ENCODE assay signal across 9 cellular contexts in the genomic region with DNA sequence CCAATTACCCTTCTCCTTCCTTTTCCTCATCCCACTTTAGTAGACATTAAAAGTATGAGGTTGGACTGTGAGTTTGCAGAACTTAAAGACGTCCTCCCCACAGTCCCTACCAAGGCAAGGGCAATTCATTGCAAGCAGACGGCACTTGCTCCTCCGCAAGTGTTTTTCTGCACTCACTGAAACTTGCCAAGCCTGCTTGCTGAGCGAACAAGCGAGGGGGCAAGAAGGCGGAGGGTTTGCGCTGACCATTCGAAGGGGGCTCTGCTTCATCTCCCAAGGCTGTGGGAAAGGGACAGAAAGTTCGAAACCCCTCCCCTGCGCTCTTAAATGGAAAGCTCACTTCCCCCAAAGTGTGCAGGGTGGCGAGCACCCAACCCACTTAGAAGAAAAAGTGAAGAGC. TPM values are rescaled to one million over a fixed set of nuclear protein-coding genes. Genes with fewer than 3 reads are reported as not detected.
DNase-seq lines count a peak whose midpoint lies in the region; ATAC-seq and TF ChIP-seq lines count a peak whose summit lies in the region.
"Had no signal": no experiment of that assay in that cellular context is flagged by ENCODE, and none has a peak within 500 bp of the region (broad histone marks: within the 10 kb centered on the region; RNA-seq: fewer than 3 reads in every experiment).

No MANE protein-coding gene starts in this region.

- H3K4me3 ChIP-seq in GM23248 (peak overlapping the region; percentile 89), ascending aorta (peak overlapping the region; percentile 59 to 61), iPS-11a (ENCODE audit: low read depth, low read length) (peak overlapping the region; percentile 66)

- no peaks in the 10 kb centered on the region for H3K9me2 ChIP-seq in GM23248 (ENCODE audit: insufficient read depth)

- peak overlapping the region; percentile 87 for H2AFZ ChIP-seq in GM23248

- peaks cover 45% of the 10 kb centered on the region for H3K79me2 ChIP-seq in GM23248 (ENCODE audit: insufficient read depth)

- TF ChIP-seq CTCF in ascending aorta (IDR thresholded peaks at IDR 0.05) (no peak), GM13976 (IDR thresholded peaks at IDR 0.05; ENCODE audit: borderline replicate concordance, control extremely low read depth, extremely low read depth, insufficient read depth, missing control alignments) (no peak)

- peak overlapping the region; percentile 96 for H3K4me2 ChIP-seq in GM23248 (ENCODE audit: unreplicated experiment)

- in situ Hi-C loops in GM23248 (cut with MboI) (loop anchor here (25.0 kb wide), 1 partner anchor 407 kb away; no protein-coding TSS in a partner anchor), GM13976 (cut with MboI; ENCODE audit: low sequenced_read_pairs, unreplicated experiment) (loop anchor here (10.0 kb wide), 1 partner anchor 424 kb away; no protein-coding TSS in a partner anchor)

- H3K36me3 ChIP-seq in GM23248 (ENCODE audit: low read depth) = no peaks in the 10 kb centered on the region
- H3K36me3 ChIP-seq in ascending aorta = no peaks in the 10 kb centered on the region

- peaks cover 27% of the 10 kb centered on the region for H3K4me1 ChIP-seq in GM23248 (ENCODE audit: insufficient read depth)
- H3K4me1 ChIP-seq in ascending aorta = peaks cover 0 to 2% of the 10 kb centered on the region in 2 donors

- H3K9me3 ChIP-seq in GM23248 (ENCODE audit: low read depth) = no peaks in the 10 kb centered on the region
- no peaks in the 10 kb centered on the region for H3K9me3 ChIP-seq in ascending aorta

- peak overlapping the region; percentile 81 for H3K9ac ChIP-seq in GM23248

- ATAC-seq in sciatic nerve = peak; percentile 20

- H3K27me3 ChIP-seq in GM23248 (replicated peaks; ENCODE audit: insufficient read depth) (no peaks in the 10 kb centered on the region), ascending aorta (no peaks in the 10 kb centered on the region)

- H3K27ac ChIP-seq in GM23248 = no peak overlapping the region
- H3K27ac ChIP-seq in ascending aorta = no peak overlapping the region

- 0% methylated on average over 6 to 11 of the region's 11 CpGs for WGBS in GM23248 (ENCODE audit: low coverage in 1 of 2, low lambda C conversion rate in 2 of 2, missing lambda C conversion rate in 2 of 2), 2 experiments

- DNase-seq in GM23248 (peak; percentile 43), ascending aorta (ENCODE audit: low spot score in 2 of 2) (no peak), sciatic nerve (ENCODE audit: low spot score) (no peak), NCI-H2107 (lab: John Stamatoyannopoulos, UW) (no peak), GM13976 (ENCODE audit: low spot score) (no peak), kidney glomerular epithelial cell (lab: John Stamatoyannopoulos, UW) (no peak)
- no peak for DNase-seq in activated effector memory CD4-positive, alpha-beta T cell treated with anti-CD3 and anti-CD28 coated beads, Interleukin-2, amount 50 U/mL, for 16 hours
- DNase-seq: NCI-H187 treated with DMSO at 0.1 percent for 48 hours had no signal

- no peaks in the 10 kb centered on the region for H3F3A ChIP-seq in GM23248 (ENCODE audit: insufficient read depth)

- intact Hi-C loops in ascending aorta (cut with DNase I) = loop anchor here (5.0 kb wide), 2 partner anchors 427 to 483 kb away; no protein-coding TSS in a partner anchor
- intact Hi-C loops in sciatic nerve (cut with DNase I) = no loop called here

- H4K20me1 ChIP-seq in GM23248 (ENCODE audit: insufficient read depth) = no peaks in the 10 kb centered on the region

RNA-seq across cellular contexts. Expression of a gene that starts 1.5 kb away (rescaled TPM):
- total RNA-seq in GM23248 (2014; rRNA removed; shearing (Covaris generic)) = 5.1 and 5.6 TPM in 2 replicates
- 5.9 and 6.5 TPM in 2 replicates for polyA plus RNA-seq in GM23248 (2016; fragmentation: Nextera tagmentation; extraction: Ambion mirVana)
- total RNA-seq in ascending aorta (32.8 TPM), sciatic nerve (33.0 TPM)
